8 cellular contexts compared by ENCODE assay signal in the genomic region with DNA sequence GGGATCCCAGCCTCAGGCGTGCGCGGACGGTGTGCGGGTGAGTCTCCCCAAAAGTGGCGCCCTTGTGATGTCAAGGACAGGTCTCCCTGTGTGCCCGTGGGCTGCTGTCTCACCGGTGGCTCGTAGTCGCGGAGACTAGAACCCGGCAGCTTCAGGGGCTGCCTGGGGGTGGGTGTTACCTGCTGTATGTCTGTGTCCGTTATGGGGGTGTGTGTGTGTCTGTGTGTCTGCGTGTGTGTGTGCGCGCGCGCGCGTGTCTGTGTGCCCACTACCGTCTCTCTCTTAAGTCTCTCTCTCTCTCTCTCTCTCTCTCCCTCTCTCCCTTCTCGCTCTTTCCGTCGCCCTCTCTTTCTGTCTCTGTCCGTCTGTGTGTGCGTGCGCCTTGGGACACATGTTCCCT.
DNase-seq lines count a peak whose midpoint lies in the region; ATAC-seq and TF ChIP-seq lines count a peak whose summit lies in the region.
"Not testable (repeated sequence)": the region's sequence is repeated elsewhere in the genome, so short reads cannot be mapped to it uniquely, and the experiment has no call there.

No MANE protein-coding gene starts in this region.

- POLR2A ChIA-PET in HCT116 (lab: Charles Lee) = not testable (repeated sequence)

- not testable (repeated sequence) for TF ChIP-seq POLR2A in HCT116 (IDR thresholded peaks at IDR 0.05; ENCODE audit: borderline replicate concordance, extremely low read depth, insufficient read depth, insufficient read length)

- not testable (repeated sequence) for H2AFZ ChIP-seq in HCT116 (ENCODE audit: low read depth, low read length, poor library complexity, severe bottlenecking)
- peak overlapping the region; percentile 85 for H2AFZ ChIP-seq in mammary epithelial cell (ENCODE audit: low read depth, low read length)

- not testable (repeated sequence) for BruUV-seq in HCT116 (replicated peaks; lab: Mats Ljungman, UMichigan); mammary epithelial cell (replicated peaks; lab: Mats Ljungman, UMichigan)

- CTCF ChIA-PET in HCT116 (lab: Charles Lee); mammary epithelial cell (lab: Charles Lee; ENCODE audit: low non-redundant PET): not testable (repeated sequence)

- intact Hi-C loops in CD14-positive monocyte (cut with micrococcal nuclease); HCT116 (cut with micrococcal nuclease); mammary epithelial cell (cut with micrococcal nuclease); Right ventricle myocardium superior (cut with DNase I): not testable (repeated sequence)

- not testable (repeated sequence) for H3K36me3 Mint-ChIP-seq in CD14-positive monocyte

- H3K27ac ChIP-seq in HCT116 (ENCODE audit: low read depth, low read length) = peak overlapping the region; percentile 38; the same call in 1 of the 2 replicates
- H3K27ac ChIP-seq in mammary epithelial cell (ENCODE audit: insufficient read depth, low read depth, low read length) = peak overlapping the region; percentile 15
- peak overlapping the region; percentile 47 to 52 for H3K27ac ChIP-seq in mucosa of rectum (ENCODE audit: low read depth in 2 of 2, low read length in 2 of 2)

- in situ Hi-C loops in mammary epithelial cell (cut with MboI; ENCODE audit: low sequenced_read_pairs in 2 of 2) = not testable (repeated sequence)

- H3K9ac ChIP-seq in HCT116 (ENCODE audit: low read length) = peak overlapping the region; percentile 57
- peak overlapping the region; percentile 61 for H3K9ac ChIP-seq in mammary epithelial cell (ENCODE audit: insufficient read depth, low read length)
- peak overlapping the region in 1 of 2 donors; percentile 69 for H3K9ac ChIP-seq in mucosa of rectum (ENCODE audit: low read depth in 1 of 2, low read length in 2 of 2)

- H3K79me2 ChIP-seq in HCT116 (ENCODE audit: insufficient read depth, low read length); mammary epithelial cell (ENCODE audit: insufficient read depth, low read length): not testable (repeated sequence)

- TF ChIP-seq CTCF in CD14-positive monocyte (IDR thresholded peaks at IDR 0.05); HCT116 (IDR thresholded peaks at IDR 0.05 in 2 of 3, conservative IDR thresholded peaks at IDR 0.05 in 1 of 3; ENCODE audit: borderline replicate concordance in 1 of 3, insufficient read depth in 1 of 3, low read depth in 2 of 3, low read length in 2 of 3); mammary epithelial cell (conservative IDR thresholded peaks at IDR 0.05 in 1 of 2, IDR thresholded peaks at IDR 0.05 in 1 of 2; ENCODE audit: extremely low read depth in 1 of 2, insufficient read depth in 1 of 2, low read depth in 1 of 2, low read length in 2 of 2): not testable (repeated sequence)

- H4K20me1 ChIP-seq in HCT116 (ENCODE audit: insufficient read depth); mammary epithelial cell (ENCODE audit: insufficient read depth, low read length): not testable (repeated sequence)

- H3K4me2 ChIP-seq in HCT116 (ENCODE audit: low read length) (peak overlapping the region; percentile 61), mammary epithelial cell (ENCODE audit: insufficient read depth, low read depth, low read length) (peak overlapping the region; percentile 41)

- DNase-seq in CD14-positive monocyte (ENCODE audit: low spot score); HCT116 (ENCODE audit: low read depth, low spot score): not testable (repeated sequence)
- peak; percentile 65 for DNase-seq in NCI-H69 (lab: John Stamatoyannopoulos, UW)
- DNase-seq in activated CD4-positive, alpha-beta T cell treated with anti-CD3 and anti-CD28 coated beads for 4 hours = peak; percentile 25 to 46
- DNase-seq in mammary epithelial cell = peak; percentile 65
- DNase-seq in Right ventricle myocardium superior = peak; percentile 58
- DNase-seq in stimulated activated CD4-positive, alpha-beta T cell treated with anti-CD3 and anti-CD28 coated beads, Interleukin-2, amount 100 ng/mL, for 24 hours = peak; percentile 19 to 36

- H3K9me3 ChIP-seq in HCT116 (ENCODE audit: control insufficient read depth in 1 of 2, insufficient read depth in 1 of 2, low read depth in 1 of 2, low read length in 2 of 2); mammary epithelial cell (replicated peaks; ENCODE audit: insufficient read depth, low read length); mucosa of rectum (ENCODE audit: control insufficient read depth in 2 of 2, low read length in 2 of 2): not testable (repeated sequence)

- TF ChIP-seq RAD21 in HCT116 (IDR thresholded peaks at IDR 0.05; ENCODE audit: low read depth) = not testable (repeated sequence)

- not testable (repeated sequence) for H3K9me3 Mint-ChIP-seq in CD14-positive monocyte

- peaks cover 11% of the 10 kb centered on the region for H3K4me1 Mint-ChIP-seq in CD14-positive monocyte

- peak overlapping the region; percentile 55 to 58 for H3K4me3 ChIP-seq in HCT116 (replicated peaks in 1 of 2; ENCODE audit: low read depth in 1 of 2, low read length in 2 of 2)
- peak overlapping the region; percentile 46 to 75 (median 66) for H3K4me3 ChIP-seq in mammary epithelial cell (replicated peaks in 1 of 3; ENCODE audit: insufficient read depth in 1 of 3, low read depth in 2 of 3, low read length in 3 of 3)
- H3K4me3 ChIP-seq in mucosa of rectum (ENCODE audit: low read length in 2 of 2) = peak overlapping the region; percentile 78 to 87

- H3K4me3 Mint-ChIP-seq in CD14-positive monocyte = peak overlapping the region; percentile 98

- H3K9me2 ChIP-seq in HCT116 (ENCODE audit: insufficient read depth) = not testable (repeated sequence)

- not testable (repeated sequence) for H3K4me1 ChIP-seq in HCT116 (ENCODE audit: control insufficient read depth in 1 of 2, insufficient read depth in 2 of 2, low read length in 2 of 2); mammary epithelial cell (ENCODE audit: insufficient read depth, low read length); mucosa of rectum (ENCODE audit: control insufficient read depth in 2 of 2, insufficient read depth in 2 of 2, low read length in 2 of 2)

- H3K27me3 Mint-ChIP-seq in CD14-positive monocyte (ENCODE audit: low read depth in 3 of 3) = peaks cover 0 to 12% (median 1%) of the 10 kb centered on the region in 3 donors

- 0% methylated on average over 1 of the region's 27 CpGs for WGBS in mammary epithelial cell (ENCODE audit: low coverage, missing lambda C conversion rate)

- H3K27me3 ChIP-seq in HCT116 (ENCODE audit: insufficient read depth, low read length); mammary epithelial cell (ENCODE audit: insufficient read depth, low read length); mucosa of rectum (ENCODE audit: control insufficient read depth in 2 of 2, insufficient read depth in 2 of 2, low read length in 2 of 2): not testable (repeated sequence)

- dilution Hi-C loops in mammary epithelial cell (cut with HindIII; ENCODE audit: low sequenced_read_pairs) = not testable (repeated sequence)

- peak overlapping the region; percentile 87 to 97 (median 94) for H3K27ac Mint-ChIP-seq in CD14-positive monocyte

- not testable (repeated sequence) for H3K36me3 ChIP-seq in HCT116 (ENCODE audit: control insufficient read depth in 1 of 2, insufficient read depth in 2 of 2, low read length in 2 of 2); mammary epithelial cell (ENCODE audit: insufficient read depth, low read length); mucosa of rectum (ENCODE audit: control insufficient read depth in 2 of 2, insufficient read depth in 2 of 2, low read length in 2 of 2)

- RAD21 ChIA-PET in HCT116 (lab: Charles Lee; ENCODE audit: low non-redundant PET in 1 of 2, low total read pairs in 2 of 2, uncharacterized antibody in 2 of 2, unreplicated experiment in 2 of 2) = not testable (repeated sequence)

- peak; percentile 65 for ATAC-seq in HCT116
- peak; percentile 74 for ATAC-seq in Right ventricle myocardium superior (ENCODE audit: poor library complexity)
